Comparison of ENCODE assay signal across 1 cellular context in genomic region chr19:45599286-45599685, GRCh38.
TF ChIP-seq lines count a peak whose summit lies in the region.

No MANE protein-coding gene starts in this region.

TF ChIP-seq in HepG2, 621 proteins besides CTCF, POLR2A, EP300 and RAD21:
- no peak for TF ChIP-seq NKX3-1 (CRISPR knock-in tag; IDR thresholded peaks at IDR 0.05)
- TF ChIP-seq PHF20 (CRISPR knock-in tag; IDR thresholded peaks at IDR 0.05) = no peak
- no peak for TF ChIP-seq ZNF138 (CRISPR knock-in tag; IDR thresholded peaks at IDR 0.05; ENCODE audit: low read depth)
- TF ChIP-seq ZNF562 (CRISPR knock-in tag; IDR thresholded peaks at IDR 0.05; ENCODE audit: borderline replicate concordance) = no peak
- TF ChIP-seq ARID3A (IDR thresholded peaks at IDR 0.05; ENCODE audit: low read depth, low read length) = no peak
- TF ChIP-seq HOXA5 (CRISPR knock-in tag; IDR thresholded peaks at IDR 0.05) = no peak
- no peak for TF ChIP-seq PRMT3 (CRISPR knock-in tag; IDR thresholded peaks at IDR 0.05; ENCODE audit: borderline replicate concordance, low read depth)
- TF ChIP-seq ZNF18 (CRISPR knock-in tag; IDR thresholded peaks at IDR 0.05; ENCODE audit: insufficient replicate concordance) = no peak
- no peak for TF ChIP-seq MLX (CRISPR knock-in tag; IDR thresholded peaks at IDR 0.05)
- no peak for TF ChIP-seq NFYB (CRISPR knock-in tag; IDR thresholded peaks at IDR 0.05)
- TF ChIP-seq DBP (CRISPR knock-in tag; IDR thresholded peaks at IDR 0.05; ENCODE audit: not compliant biosample characterization) = no peak
- no peak for TF ChIP-seq RELA (CRISPR knock-in tag; IDR thresholded peaks at IDR 0.05)
